In genomic region chr20:45456632-45457031, GRCh38 we compare ENCODE assay signal across 1 cellular context.
TF ChIP-seq lines count a peak whose summit lies in the region.

No MANE protein-coding gene starts in this region.

TF ChIP-seq in GM12878, 131 proteins besides CTCF, POLR2A, EP300 and RAD21:
- TF ChIP-seq PKNOX1 (IDR thresholded peaks at IDR 0.05) (0 out of 2 replicates have a peak, but pooled peaks have one; percentile 9), ZNF622 (IDR thresholded peaks at IDR 0.05) (no peak), SMC3 (IDR thresholded peaks at IDR 0.05; ENCODE audit: borderline replicate concordance, low read length) (peak; percentile 58; the same call in 1 of the 2 replicates)
